14 cellular contexts compared by ENCODE assay signal in the genomic region with DNA sequence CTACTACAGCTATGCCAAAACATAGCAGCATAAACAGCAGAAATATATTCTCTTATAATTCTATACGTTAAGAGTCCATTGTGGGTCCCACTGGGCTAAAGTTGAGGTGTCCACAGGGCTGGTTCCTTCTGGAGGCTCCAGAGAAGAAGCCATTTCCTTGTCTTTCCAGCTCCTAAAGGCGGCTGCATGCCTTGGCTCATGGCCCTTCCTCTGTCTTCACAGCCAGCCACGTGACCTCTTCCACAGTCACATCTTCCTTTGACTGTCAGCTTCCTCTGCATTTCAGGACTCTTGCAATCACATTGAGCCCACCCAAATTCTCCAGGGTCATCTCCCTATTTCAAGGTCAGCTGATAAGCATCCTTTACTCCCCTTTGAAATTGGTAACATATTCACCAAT.
"Had no signal": no experiment of that assay in that cellular context is flagged by ENCODE, and none has a peak within 500 bp of the region (broad histone marks: within the 10 kb centered on the region; RNA-seq: fewer than 3 reads in every experiment).

No MANE protein-coding gene starts in this region.

- DNase-seq: activated CD4-positive, alpha-beta T cell treated with anti-CD3 and anti-CD28 coated beads for 1 hour; activated CD4-positive, alpha-beta T cell treated with anti-CD3 and anti-CD28 coated beads, Interleukin-2, amount 50 U/mL, for 4 hours; activated CD8-positive, alpha-beta memory T cell treated with anti-CD3 and anti-CD28 coated beads, Interleukin-2, amount 10 ng/mL, durations not matched to agents 7 days and 5 days; activated gamma-delta T cell; activated T-cell treated with anti-CD3 and anti-CD28 coated beads, Interleukin-2, amount 50 U/mL, for 4 hours; dorsolateral prefrontal cortex; endodermal cell; gastrocnemius medialis; heart right ventricle; left colon; stimulated activated CD4-positive, alpha-beta T cell treated with anti-CD3 and anti-CD28 coated beads, Interleukin-12 subunit alpha, Interleukin-12 subunit beta, amount 100 ng/mL, for 4 hours; stimulated activated CD4-positive, alpha-beta T cell treated with anti-CD3 and anti-CD28 coated beads, Interleukin-2, amount 100 ng/mL, for 24 hours; thyroid gland had no signal

- H3K27me3 Mint-ChIP-seq: activated CD8-positive, alpha-beta memory T cell treated with anti-CD3 and anti-CD28 coated beads, Interleukin-2, amount 10 ng/mL, durations not matched to agents 7 days and 5 days had no signal

- H3K27ac Mint-ChIP-seq: activated CD8-positive, alpha-beta memory T cell treated with anti-CD3 and anti-CD28 coated beads, Interleukin-2, amount 10 ng/mL, durations not matched to agents 7 days and 5 days; endodermal cell had no signal

- H3K4me1 Mint-ChIP-seq: endodermal cell had no signal

- H3K4me3 Mint-ChIP-seq: activated CD8-positive, alpha-beta memory T cell treated with anti-CD3 and anti-CD28 coated beads, Interleukin-2, amount 10 ng/mL, durations not matched to agents 7 days and 5 days; activated T-cell treated with anti-CD3 and anti-CD28 coated beads, Interleukin-2, amount 50 U/mL, for 4 hours; endodermal cell; T-helper 2 cell treated with Interferon-gamma antibody and Interleukin-4, amounts not matched to agents 5 μg/mL and 100 μg/mL, for 36 hours had no signal

- ATAC-seq: activated CD8-positive, alpha-beta memory T cell treated with anti-CD3 and anti-CD28 coated beads, Interleukin-2, amount 10 ng/mL, durations not matched to agents 7 days and 5 days; activated T-cell treated with anti-CD3 and anti-CD28 coated beads, Interleukin-2, amount 50 U/mL, for 4 hours; gastrocnemius medialis; heart right ventricle; left colon had no signal

- H3K9me3 Mint-ChIP-seq: activated T-cell treated with anti-CD3 and anti-CD28 coated beads, Interleukin-2, amount 50 U/mL, for 4 hours; endodermal cell; T-helper 2 cell treated with Interferon-gamma antibody and Interleukin-4, amounts not matched to agents 5 μg/mL and 100 μg/mL, for 36 hours had no signal
